Comparison of ENCODE assay signal across 7 cellular contexts in genomic region chr19:6877766-6878165, GRCh38. TPM values are rescaled to one million over a fixed set of nuclear protein-coding genes. Genes with fewer than 3 reads are reported as not detected.
"Had no signal": no experiment of that assay in that cellular context is flagged by ENCODE, and none has a peak within 500 bp of the region (broad histone marks: within the 10 kb centered on the region; RNA-seq: fewer than 3 reads in every experiment).

No MANE protein-coding gene starts in this region.

- DNase-seq: IMR-90, KBM-7, KG1 had no signal

- H3K4me1 Mint-ChIP-seq: IgD-negative memory B cell had no signal

- ATAC-seq: HepG2, K562 had no signal

- H3K4me3 ChIP-seq: K562 had no signal

RNA-seq across cellular contexts. Expression of gene ADGRE1, which starts 9.6 kb away (rescaled TPM):
- total RNA-seq: HepG2, HT-29, IMR-90 had no signal
- polyA plus RNA-seq: HepG2, IMR-90 had no signal
